8 cellular contexts compared by ENCODE assay signal in genomic region chr18:31555971-31556747, GRCh38. TPM values are rescaled to one million over a fixed set of nuclear protein-coding genes. Genes with fewer than 3 reads are reported as not detected.
A peak's percentile ranks its signal among the peaks of the same experiment; 100 is the strongest.
DNase-seq lines count a peak whose midpoint lies in the region; ATAC-seq, FAIRE-seq and TF ChIP-seq lines count a peak whose summit lies in the region.

No MANE protein-coding gene starts in this region.

- peak; percentile 89 for FAIRE-seq in endothelial cell of umbilical vein (lab: Jason Lieb, UNC)

- intact Hi-C loops in endothelial cell of umbilical vein (cut with micrococcal nuclease) (loop anchor here (1.0 to 5.0 kb wide), 6 partner anchors 129 to 584 kb away; no protein-coding TSS in a partner anchor), transverse colon (cut with DNase I; ENCODE audit: low total_unique reads) (loop anchor here (10.0 kb wide), 1 partner anchor 269 kb away; no protein-coding TSS in a partner anchor)

- peak; percentile 9 for DNase-seq in activated T-cell treated with anti-CD3 and anti-CD28 coated beads for 4 hours
- DNase-seq in activated T-cell treated with anti-CD3 and anti-CD28 coated beads, Interleukin-2, amount 50 U/mL, for 24 hours = no peak
- DNase-seq in GM23338 (ENCODE audit: low spot score) = peak; percentile 78
- peak; percentile 81 for DNase-seq in NCI-H1092 treated with DMSO at 0.1 percent for 48 hours (lab: John Stamatoyannopoulos, UW)
- DNase-seq in T follicular helper cell (ENCODE audit: low read depth) = peak; percentile 2
- DNase-seq in endothelial cell of umbilical vein (ENCODE audit: low read depth, low spot score) = peak; percentile 82
- DNase-seq in midbrain (lab: John Stamatoyannopoulos, UW) = peak; percentile 78
- peak; percentile 18 for DNase-seq in transverse colon

- H3K9ac ChIP-seq in endothelial cell of umbilical vein (replicated peaks; ENCODE audit: extremely low read depth, insufficient read depth, low read length) = no peak overlapping the region

- H3K36me3 Mint-ChIP-seq in activated T-cell treated with anti-CD3 and anti-CD28 coated beads, Interleukin-2, amount 50 U/mL, for 24 hours (ENCODE audit: low read depth) = no peaks in the 10 kb centered on the region
- no peaks in the 10 kb centered on the region for H3K36me3 Mint-ChIP-seq in GM23338 (ENCODE audit: low read depth)

- POLR2A ChIA-PET in endothelial cell of umbilical vein (lab: Charles Lee) = no interaction called here

- CTCF ChIA-PET in endothelial cell of umbilical vein (lab: Charles Lee) = interaction anchor here (0.6 to 5.7 kb wide), 42 partner anchors 8 to 423 kb away, joined by 3 to 148 read pairs (median 4); partner anchors contain the start of gene B4GALT6

- no peaks in the 10 kb centered on the region for H3F3A ChIP-seq in GM23338 (replicated peaks; ENCODE audit: low read depth)

- in situ Hi-C loops in transverse colon (cut with MboI; ENCODE audit: low pct_ligation_motif_present in 1 of 4, low pct_unique_long_range_greater_than_20kb in 1 of 4, low sequenced_read_pairs in 3 of 4) = loop anchor here (10.0 to 25.0 kb wide), 5 partner anchors 156 to 406 kb away; no protein-coding TSS in a partner anchor

- no peaks in the 10 kb centered on the region for H3K4me1 Mint-ChIP-seq in activated T-cell treated with anti-CD3 and anti-CD28 coated beads, Interleukin-2, amount 50 U/mL, for 24 hours (ENCODE audit: low read depth)
- H3K4me1 Mint-ChIP-seq in GM23338 = peaks cover 8% of the 10 kb centered on the region; the same call in 2 of the 3 replicates

- H3K9me1 ChIP-seq in endothelial cell of umbilical vein (replicated peaks; ENCODE audit: control insufficient read depth, extremely low read depth, insufficient read depth, low read length) = no peaks in the 10 kb centered on the region

- H3K4me3 ChIP-seq in GM23338 (no peak overlapping the region), endothelial cell of umbilical vein (replicated peaks in 1 of 3; ENCODE audit: insufficient read depth in 1 of 3, low read depth in 1 of 3, low read length in 3 of 3) (no peak overlapping the region), transverse colon (no peak overlapping the region)

- TF ChIP-seq EP300 in transverse colon (IDR thresholded peaks at IDR 0.05; ENCODE audit: low read depth) = no peak

- peaks cover 21% of the 10 kb centered on the region for H3K27me3 Mint-ChIP-seq in activated T-cell treated with anti-CD3 and anti-CD28 coated beads, Interleukin-2, amount 50 U/mL, for 24 hours
- peaks cover 11% of the 10 kb centered on the region for H3K27me3 Mint-ChIP-seq in GM23338 (ENCODE audit: insufficient read depth, low read depth, poor library complexity)

- dilution Hi-C loops in endothelial cell of umbilical vein (cut with MboI; ENCODE audit: extremely low pct_ligation_motif_present, low sequenced_read_pairs) = no loop called here

- H3K27me3 ChIP-seq in GM23338 (ENCODE audit: insufficient read depth) = no peaks in the 10 kb centered on the region
- no peaks in the 10 kb centered on the region for H3K27me3 ChIP-seq in endothelial cell of umbilical vein (ENCODE audit: control insufficient read depth in 2 of 2, insufficient read depth in 2 of 2, low read length in 2 of 2)
- no peaks in the 10 kb centered on the region for H3K27me3 ChIP-seq in transverse colon

- H3K4me2 ChIP-seq in GM23338 (no peak overlapping the region), endothelial cell of umbilical vein (ENCODE audit: insufficient read depth, low read length) (peak overlapping the region; percentile 32)

- no peaks in the 10 kb centered on the region for H4K20me1 ChIP-seq in GM23338 (replicated peaks; ENCODE audit: insufficient read depth)
- no peaks in the 10 kb centered on the region for H4K20me1 ChIP-seq in endothelial cell of umbilical vein (replicated peaks; ENCODE audit: control insufficient read depth, extremely low read depth, insufficient read depth, low read length)

- WGBS in transverse colon (ENCODE audit: low coverage in 1 of 2), 2 donors = 14% methylated on average over 6 to 7 of the region's 7 CpGs

- no peak overlapping the region for H3K27ac Mint-ChIP-seq in activated T-cell treated with anti-CD3 and anti-CD28 coated beads, Interleukin-2, amount 50 U/mL, for 24 hours
- no peak overlapping the region for H3K27ac Mint-ChIP-seq in GM23338

- TF ChIP-seq POLR2A in endothelial cell of umbilical vein (IDR thresholded peaks at IDR 0.05; ENCODE audit: low read depth, low read length) (no peak), transverse colon (IDR thresholded peaks at IDR 0.05) (no peak)

- H3K4me1 ChIP-seq in GM23338 (ENCODE audit: insufficient read depth) (0 out of 2 replicates have a peak, but pooled peaks cover 7% of the 10 kb centered on the region), endothelial cell of umbilical vein (ENCODE audit: control insufficient read depth, extremely low read depth, insufficient read depth, low read length) (peaks cover 3% of the 10 kb centered on the region), transverse colon (no peaks in the 10 kb centered on the region)

- H3K27ac ChIP-seq in GM23338 (ENCODE audit: low read depth) (no peak overlapping the region), endothelial cell of umbilical vein (ENCODE audit: insufficient read depth, low read depth, low read length) (no peak overlapping the region), transverse colon (no peak overlapping the region)

- no peaks in the 10 kb centered on the region for H3K9me3 Mint-ChIP-seq in activated T-cell treated with anti-CD3 and anti-CD28 coated beads, Interleukin-2, amount 50 U/mL, for 24 hours
- H3K9me3 Mint-ChIP-seq in GM23338 = no peaks in the 10 kb centered on the region; the same call in 2 of the 3 replicates

- H3K4me3 Mint-ChIP-seq in activated T-cell treated with anti-CD3 and anti-CD28 coated beads, Interleukin-2, amount 50 U/mL, for 24 hours = no peak overlapping the region
- H3K4me3 Mint-ChIP-seq in GM23338 = no peak overlapping the region

- H2AFZ ChIP-seq in GM23338 (no peak overlapping the region; the same call in 1 of the 2 replicates), endothelial cell of umbilical vein (ENCODE audit: low read depth, low read length) (peak overlapping the region; percentile 24)

- H3K79me2 ChIP-seq in GM23338 (replicated peaks; ENCODE audit: insufficient read depth) (no peaks in the 10 kb centered on the region), endothelial cell of umbilical vein (ENCODE audit: control insufficient read depth, insufficient read depth, low read length) (no peaks in the 10 kb centered on the region)

- H3K9me3 ChIP-seq in endothelial cell of umbilical vein (replicated peaks; ENCODE audit: control insufficient read depth, insufficient read depth, low read length) (no peaks in the 10 kb centered on the region), transverse colon (no peaks in the 10 kb centered on the region)

- H3K36me3 ChIP-seq in GM23338 (ENCODE audit: insufficient read depth) (no peaks in the 10 kb centered on the region), endothelial cell of umbilical vein (ENCODE audit: control insufficient read depth in 2 of 2, extremely low read depth in 1 of 2, insufficient read depth in 2 of 2, low read length in 2 of 2) (no peaks in the 10 kb centered on the region), transverse colon (no peaks in the 10 kb centered on the region)

- H3K9me2 ChIP-seq in GM23338 (ENCODE audit: insufficient read depth) = no peaks in the 10 kb centered on the region

- TF ChIP-seq CTCF in GM23338 (conservative IDR thresholded peaks at IDR 0.05; ENCODE audit: low read depth in 2 of 2) (peak; percentile 87 to 98), endothelial cell of umbilical vein (IDR thresholded peaks at IDR 0.05; ENCODE audit: extremely low read depth in 1 of 2, insufficient read depth in 1 of 2, low read depth in 1 of 2, low read length in 2 of 2) (peak; percentile 49 to 65), transverse colon (IDR thresholded peaks at IDR 0.05) (peak; percentile 72 to 82 (median 78))

- BruUV-seq in endothelial cell of umbilical vein (replicated peaks; lab: Mats Ljungman, UMichigan) = no TSS peak

- ATAC-seq in GM23338 = peak; percentile 59

TF ChIP-seq in GM23338, 12 proteins besides CTCF, POLR2A, EP300 and RAD21 (continues in another document):
- TF ChIP-seq NANOG (IDR thresholded peaks at IDR 0.05; ENCODE audit: borderline replicate concordance) = no peak
- TF ChIP-seq CREB1 (CRISPR knock-in tag; IDR thresholded peaks at IDR 0.05; ENCODE audit: low read depth) = no peak
- no peak for TF ChIP-seq JUNB (IDR thresholded peaks at IDR 0.05; ENCODE audit: unreplicated experiment)
- TF ChIP-seq POLR2AphosphoS5 (IDR thresholded peaks at IDR 0.05; ENCODE audit: low read depth) = no peak

TF ChIP-seq in endothelial cell of umbilical vein, 7 proteins besides CTCF, POLR2A, EP300 and RAD21 (continues in another document):
- TF ChIP-seq EZH2 (IDR thresholded peaks at IDR 0.05; ENCODE audit: borderline replicate concordance, low read depth, low read length, severe bottlenecking) = no peak

RNA-seq across cellular contexts. Expression of gene TTR, which starts 35.5 kb away (rescaled TPM):
- total RNA-seq in GM23338 (2014; rRNA removed; shearing (Covaris generic)) = not detected in 2 replicates
- polyA plus RNA-seq in GM23338 (2016; fragmentation: Nextera tagmentation; extraction: Ambion mirVana) (not detected in 2 replicates), endothelial cell of umbilical vein (not detected in 2 replicates)
- total RNA-seq in endothelial cell of umbilical vein (not detected in 2 replicates), transverse colon (under 1 TPM in 1 of 4 donors, not detected in 3; 0.41 TPM)
- polyA plus RNA-seq in endothelial cell of umbilical vein (2011; cell fraction: cytosol; rRNA removed) = not detected in 2 replicates
- polyA plus RNA-seq in endothelial cell of umbilical vein (2011; cell fraction: nucleus; rRNA removed) = not detected in 2 replicates
- not detected in 2 replicates for polyA plus RNA-seq in endothelial cell of umbilical vein (2012)
- polyA minus RNA-seq in endothelial cell of umbilical vein = not detected in 2 replicates
- polyA minus RNA-seq in endothelial cell of umbilical vein (2011; cell fraction: cytosol; rRNA and poly(A)+ RNA removed) = not detected
- not detected in 2 replicates for polyA minus RNA-seq in endothelial cell of umbilical vein (2011; cell fraction: nucleus; rRNA and poly(A)+ RNA removed)

RNA-seq across cellular contexts. Expression of gene DSG2, which starts 58.2 kb away (rescaled TPM):
- 144 and 147 TPM in 2 replicates for total RNA-seq in GM23338 (2014; rRNA removed; shearing (Covaris generic))
- polyA plus RNA-seq in GM23338 (2016; fragmentation: Nextera tagmentation; extraction: Ambion mirVana) (41.2 and 44.7 TPM in 2 replicates), endothelial cell of umbilical vein (0.04 TPM in 1 of 2 replicates, not detected in the other)
- total RNA-seq in endothelial cell of umbilical vein (0.04 TPM in 1 of 2 replicates, not detected in the other), transverse colon (100 to 1,000 TPM in 3 of 4 donors, 10 to 100 TPM in 1; 59.3 to 272 (median 198) TPM)
- not detected in 2 replicates for polyA plus RNA-seq in endothelial cell of umbilical vein (2011; cell fraction: cytosol; rRNA removed)
- polyA plus RNA-seq in endothelial cell of umbilical vein (2011; cell fraction: nucleus; rRNA removed) = not detected in 2 replicates
- polyA plus RNA-seq in endothelial cell of umbilical vein (2012) = 0.03 TPM in 1 of 2 replicates, not detected in the other
- polyA minus RNA-seq in endothelial cell of umbilical vein = 0.39 and 0.98 TPM in 2 replicates
- 26.2 TPM for polyA minus RNA-seq in endothelial cell of umbilical vein (2011; cell fraction: cytosol; rRNA and poly(A)+ RNA removed)
- 0.05 TPM in 1 of 2 replicates, not detected in the other for polyA minus RNA-seq in endothelial cell of umbilical vein (2011; cell fraction: nucleus; rRNA and poly(A)+ RNA removed)

Comparison
In these comparisons a context has a peak if more than half of its experiments do, and no peak if none do; other contexts are left out.
1. RNA of gene DSG2, which starts 58.2 kb away (total RNA-seq): 59.3 to 272 TPM in transverse colon and 144 to 147 TPM in GM23338; 0.04 TPM in endothelial cell of umbilical vein; every median in the first group is over 10 times any median in the second.
2. Peak in every context shown above with its lines, with median percentiles within 50 percentile points of each other: CTCF ChIP-seq.